23 cellular contexts compared by ENCODE assay signal in genomic region chr11:64415286-64415685, GRCh38. TPM values are rescaled to one million over a fixed set of nuclear protein-coding genes. Genes with fewer than 3 reads are reported as not detected.
DNase-seq lines count a peak whose midpoint lies in the region; ATAC-seq, FAIRE-seq and TF ChIP-seq lines count a peak whose summit lies in the region.
"Had no signal": no experiment of that assay in that cellular context is flagged by ENCODE, and none has a peak within 500 bp of the region (broad histone marks: within the 10 kb centered on the region; RNA-seq: fewer than 3 reads in every experiment).

No MANE protein-coding gene starts in this region.

- H3K27me3 Mint-ChIP-seq in T-helper 17 cell: peaks cover 15% of the 10 kb centered on the region
- no peaks in the 10 kb centered on the region for H3K27me3 Mint-ChIP-seq in activated CD4-positive, alpha-beta T cell treated with anti-CD3 and anti-CD28 coated beads, Interleukin-2, amount 10 ng/mL, durations not matched to agents 24 days and 14 days

- H3K4me3 ChIP-seq in kidney (ENCODE audit: low read length in 2 of 2): no peak overlapping the region
- H3K4me3 ChIP-seq: SJSA1 had no signal

- peak overlapping the region; percentile 41 for H3K4me3 Mint-ChIP-seq in T-helper 17 cell
- no peak overlapping the region for H3K4me3 Mint-ChIP-seq in stimulated activated effector memory CD8-positive, alpha-beta T cell treated with anti-CD3 and anti-CD28 coated beads, Interleukin-12 subunit alpha, Interleukin-12 subunit beta, amount 100 ng/mL, for 72 hours
- no peak overlapping the region for H3K4me3 Mint-ChIP-seq in activated CD4-positive, alpha-beta T cell treated with anti-CD3 and anti-CD28 coated beads, Interleukin-2, amount 10 ng/mL, durations not matched to agents 24 days and 14 days
- H3K4me3 Mint-ChIP-seq: HFFc6 had no signal

- H3K9me3 Mint-ChIP-seq in stimulated activated effector memory CD8-positive, alpha-beta T cell treated with anti-CD3 and anti-CD28 coated beads, Interleukin-12 subunit alpha, Interleukin-12 subunit beta, amount 100 ng/mL, for 72 hours: no peaks in the 10 kb centered on the region
- H3K9me3 Mint-ChIP-seq in activated CD4-positive, alpha-beta T cell treated with anti-CD3 and anti-CD28 coated beads, Interleukin-2, amount 10 ng/mL, durations not matched to agents 24 days and 14 days: peaks cover 10% of the 10 kb centered on the region

- no peaks in the 10 kb centered on the region for H3K9me3 ChIP-seq in T-helper 17 cell (ENCODE audit: control insufficient read depth, low read length, poor library complexity, severe bottlenecking)
- no peaks in the 10 kb centered on the region for H3K9me3 ChIP-seq in kidney (ENCODE audit: control insufficient read depth in 1 of 2, low read length in 2 of 2)
- H3K9me3 ChIP-seq: SJSA1 had no signal

- H3K4me1 ChIP-seq in kidney (ENCODE audit: control insufficient read depth in 1 of 2, insufficient read depth in 1 of 2, low read depth in 1 of 2, low read length in 2 of 2): peaks cover 0 to 3% of the 10 kb centered on the region in 2 donors
- H3K4me1 ChIP-seq: SJSA1 had no signal

- DNase-seq in DMS53 (lab: John Stamatoyannopoulos, UW): peak; percentile 25
- no peak for DNase-seq in DMS53 treated with DMSO at 0.1 percent for 48 hours (lab: John Stamatoyannopoulos, UW; ENCODE audit: unreplicated experiment)
- no peak for DNase-seq in T-helper 17 cell
- DNase-seq in kidney: peak; percentile 44
- DNase-seq in stimulated activated effector memory CD8-positive, alpha-beta T cell treated with anti-CD3 and anti-CD28 coated beads, Interleukin-12 subunit alpha, Interleukin-12 subunit beta, amount 100 ng/mL, for 72 hours (ENCODE audit: low spot score in 2 of 2): no peak
- DNase-seq in activated CD4-positive, alpha-beta T cell treated with anti-CD3 and anti-CD28 coated beads, Interleukin-2, amount 10 ng/mL, durations not matched to agents 24 days and 14 days: no peak
- DNase-seq in AG20443 (ENCODE audit: low spot score): no peak
- DNase-seq: COR-L47, DMS79, HFFc6, KBM-7, NCI-H1048, NCI-H146, NCI-H2081 treated with DMSO at 0.1 percent for 48 hours, NCI-H524 had no signal

- no peak for TF ChIP-seq CTCF in kidney (IDR thresholded peaks at IDR 0.05; ENCODE audit: borderline replicate concordance, extremely low read depth, insufficient read depth)

- H3K27ac Mint-ChIP-seq in T-helper 17 cell: no peak overlapping the region
- peak overlapping the region; percentile 8 for H3K27ac Mint-ChIP-seq in stimulated activated effector memory CD8-positive, alpha-beta T cell treated with anti-CD3 and anti-CD28 coated beads, Interleukin-12 subunit alpha, Interleukin-12 subunit beta, amount 100 ng/mL, for 72 hours
- no peak overlapping the region for H3K27ac Mint-ChIP-seq in activated CD4-positive, alpha-beta T cell treated with anti-CD3 and anti-CD28 coated beads, Interleukin-2, amount 10 ng/mL, durations not matched to agents 24 days and 14 days
- H3K27ac Mint-ChIP-seq: HFFc6 had no signal

- intact Hi-C loops in kidney (cut with DNase I): no loop called here
- intact Hi-C loops in activated CD4-positive, alpha-beta T cell treated with anti-CD3 and anti-CD28 coated beads, Interleukin-2, amount 10 ng/mL, durations not matched to agents 24 days and 14 days (cut with micrococcal nuclease): no loop called here

- peaks cover 7% of the 10 kb centered on the region for H3K4me1 Mint-ChIP-seq in T-helper 17 cell
- peaks cover 8% of the 10 kb centered on the region for H3K4me1 Mint-ChIP-seq in stimulated activated effector memory CD8-positive, alpha-beta T cell treated with anti-CD3 and anti-CD28 coated beads, Interleukin-12 subunit alpha, Interleukin-12 subunit beta, amount 100 ng/mL, for 72 hours
- H3K4me1 Mint-ChIP-seq in activated CD4-positive, alpha-beta T cell treated with anti-CD3 and anti-CD28 coated beads, Interleukin-2, amount 10 ng/mL, durations not matched to agents 24 days and 14 days: peaks cover 2% of the 10 kb centered on the region

- H3K27ac ChIP-seq in kidney (ENCODE audit: low read depth in 2 of 2, low read length in 2 of 2): no peak overlapping the region
- H3K27ac ChIP-seq: 22Rv1, C4-2B, HL-60, RWPE1, SJSA1 had no signal

- no peak for FAIRE-seq in kidney (lab: Jason Lieb, UNC)
- FAIRE-seq: G401.6, GM19239 had no signal

- peaks cover 2% of the 10 kb centered on the region for H3K36me3 Mint-ChIP-seq in T-helper 17 cell (ENCODE audit: low read depth)
- no peaks in the 10 kb centered on the region for H3K36me3 Mint-ChIP-seq in stimulated activated effector memory CD8-positive, alpha-beta T cell treated with anti-CD3 and anti-CD28 coated beads, Interleukin-12 subunit alpha, Interleukin-12 subunit beta, amount 100 ng/mL, for 72 hours
- no peaks in the 10 kb centered on the region for H3K36me3 Mint-ChIP-seq in activated CD4-positive, alpha-beta T cell treated with anti-CD3 and anti-CD28 coated beads, Interleukin-2, amount 10 ng/mL, durations not matched to agents 24 days and 14 days (ENCODE audit: low read depth)

- ATAC-seq in T-helper 17 cell: no peak
- ATAC-seq in stimulated activated effector memory CD8-positive, alpha-beta T cell treated with anti-CD3 and anti-CD28 coated beads, Interleukin-12 subunit alpha, Interleukin-12 subunit beta, amount 100 ng/mL, for 72 hours: no peak
- no peak for ATAC-seq in GM18858 (IDR thresholded peaks at IDR 0.05; ENCODE audit: unreplicated experiment)

- no peaks in the 10 kb centered on the region for H3K36me3 ChIP-seq in kidney (ENCODE audit: control insufficient read depth in 1 of 2, insufficient read depth in 2 of 2, low read length in 2 of 2)
- H3K36me3 ChIP-seq: SJSA1 had no signal

- no peak overlapping the region for H3K9ac ChIP-seq in kidney (ENCODE audit: low read length in 2 of 2)

RNA-seq across cellular contexts. Expression of gene RPS6KA4, which starts 56.3 kb away (rescaled TPM):
- total RNA-seq in T-helper 17 cell: 10 to 100 TPM; 21.5 to 26.1 TPM
- total RNA-seq in kidney: 40.2 TPM
- 13.6 TPM for polyA plus RNA-seq in kidney (ENCODE audit: insufficient read depth, low read depth, low replicate concordance)
- total RNA-seq in activated CD4-positive, alpha-beta T cell treated with anti-CD3 and anti-CD28 coated beads, Interleukin-2, amount 10 ng/mL, durations not matched to agents 24 days and 14 days: 46.3 and 48.6 TPM in 2 replicates

Comparison
In these comparisons a context has a peak if more than half of its experiments do, and no peak if none do; other contexts are left out.
1. DNase-seq: peak in DMS53 (single experiment) and kidney (single experiment); none in DMS53 treated with DMSO at 0.1 percent for 48 hours (single experiment), T-helper 17 cell (0 of 3), stimulated activated effector memory CD8-positive, alpha-beta T cell treated with anti-CD3 and anti-CD28 coated beads, Interleukin-12 subunit alpha, Interleukin-12 subunit beta, amount 100 ng/mL, for 72 hours (0 of 2), activated CD4-positive, alpha-beta T cell treated with anti-CD3 and anti-CD28 coated beads, Interleukin-2, amount 10 ng/mL, durations not matched to agents 24 days and 14 days (single experiment) and AG20443 (single experiment).